20 cellular contexts compared by ENCODE assay signal in the genomic region with DNA sequence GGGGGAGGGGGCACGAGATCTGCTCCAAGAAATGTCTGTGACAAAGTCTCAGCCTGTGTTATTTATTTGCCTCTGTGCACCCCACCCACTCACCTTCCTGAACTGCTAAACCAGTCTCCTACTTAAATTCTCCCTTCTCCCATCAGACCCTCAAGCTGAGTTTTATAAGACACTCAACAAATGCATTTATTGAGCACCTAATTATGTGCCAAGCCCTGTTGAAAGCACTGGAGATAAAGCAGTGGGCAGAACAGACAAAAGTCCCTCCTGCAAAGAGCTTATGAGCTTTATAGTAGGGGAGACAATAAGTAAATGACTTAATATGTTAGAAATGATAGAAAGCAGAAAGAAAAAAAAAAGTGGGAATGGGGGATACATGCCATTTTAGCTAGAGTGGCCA. TPM values are rescaled to one million over a fixed set of nuclear protein-coding genes. Genes with fewer than 3 reads are reported as not detected.
DNase-seq lines count a peak whose midpoint lies in the region; ATAC-seq and TF ChIP-seq lines count a peak whose summit lies in the region.
"Had no signal": no experiment of that assay in that cellular context is flagged by ENCODE, and none has a peak within 500 bp of the region (broad histone marks: within the 10 kb centered on the region; RNA-seq: fewer than 3 reads in every experiment).

No MANE protein-coding gene starts in this region.

- no peaks in the 10 kb centered on the region for H3K27me3 Mint-ChIP-seq in activated naive CD4-positive, alpha-beta T cell treated with anti-CD3 and anti-CD28 coated beads, Interleukin-2, amount 50 U/mL, for 24 hours
- H3K27me3 Mint-ChIP-seq in activated T-helper 2 cell treated with anti-CD3 and anti-CD28 coated beads, Interferon-gamma antibody, Interleukin-2, Interleukin-4, amounts not matched to agents 10 μg/mL and 5 μg/mL and 100 μg/mL, durations not matched to agents 14 hours and 24 hours and 36 hours (ENCODE audit: low read depth) = peaks cover 3% of the 10 kb centered on the region
- H3K27me3 Mint-ChIP-seq in Calu3 (ENCODE audit: unreplicated experiment) = no peaks in the 10 kb centered on the region
- H3K27me3 Mint-ChIP-seq: CD4-positive, alpha-beta memory T cell had no signal

- H3K27ac Mint-ChIP-seq in activated naive CD4-positive, alpha-beta T cell treated with anti-CD3 and anti-CD28 coated beads, Interleukin-2, amount 50 U/mL, for 24 hours = peak overlapping the region; percentile 71
- H3K27ac Mint-ChIP-seq in activated naive CD4-positive, alpha-beta T cell treated with anti-CD3 and anti-CD28 coated beads, Interleukin-2, amount 50 U/mL, for 72 hours = no peak overlapping the region
- H3K27ac Mint-ChIP-seq in activated T-helper 2 cell treated with anti-CD3 and anti-CD28 coated beads, Interferon-gamma antibody, Interleukin-2, Interleukin-4, amounts not matched to agents 10 μg/mL and 5 μg/mL and 100 μg/mL, durations not matched to agents 14 hours and 24 hours and 36 hours = peak overlapping the region; percentile 35
- no peak overlapping the region for H3K27ac Mint-ChIP-seq in Calu3 (ENCODE audit: unreplicated experiment)

- H3F3A ChIP-seq in PC-3 (ENCODE audit: low read length, unreplicated experiment) = no peaks in the 10 kb centered on the region

- H3K4me3 Mint-ChIP-seq in activated naive CD4-positive, alpha-beta T cell treated with anti-CD3 and anti-CD28 coated beads, Interleukin-2, amount 50 U/mL, for 24 hours = no peak overlapping the region
- no peak overlapping the region for H3K4me3 Mint-ChIP-seq in activated T-helper 2 cell treated with anti-CD3 and anti-CD28 coated beads, Interferon-gamma antibody, Interleukin-2, Interleukin-4, amounts not matched to agents 10 μg/mL and 5 μg/mL and 100 μg/mL, durations not matched to agents 14 hours and 24 hours and 36 hours (ENCODE audit: low read depth)
- no peak overlapping the region for H3K4me3 Mint-ChIP-seq in Calu3 (ENCODE audit: low read depth, unreplicated experiment)

- H3K4me2 ChIP-seq in PC-3 (ENCODE audit: low read length) = no peak overlapping the region

- intact Hi-C loops in PC-3 (cut with micrococcal nuclease) = no loop called here
- intact Hi-C loops in activated T-helper 2 cell treated with anti-CD3 and anti-CD28 coated beads, Interferon-gamma antibody, Interleukin-2, Interleukin-4, amounts not matched to agents 10 μg/mL and 5 μg/mL and 100 μg/mL, durations not matched to agents 14 hours and 24 hours and 36 hours (cut with micrococcal nuclease) = no loop called here
- intact Hi-C loops in Calu3 (cut with micrococcal nuclease; ENCODE audit: unreplicated experiment) = no loop called here

- H3K27me3 ChIP-seq in PC-3 (ENCODE audit: low read length) = no peaks in the 10 kb centered on the region
- no peaks in the 10 kb centered on the region for H3K27me3 ChIP-seq in brain microvascular endothelial cell (replicated peaks)

- TF ChIP-seq CTCF in PC-3 (conservative IDR thresholded peaks at IDR 0.05; ENCODE audit: low read depth, low read length) = no peak
- TF ChIP-seq CTCF in Calu3 (IDR thresholded peaks at IDR 0.05; ENCODE audit: unreplicated experiment) = no peak
- no peak for TF ChIP-seq CTCF in brain microvascular endothelial cell (IDR thresholded peaks at IDR 0.05; ENCODE audit: low read depth, low read length, missing control alignments)

- no peak for ATAC-seq in activated naive CD4-positive, alpha-beta T cell treated with anti-CD3 and anti-CD28 coated beads, Interleukin-2, amount 50 U/mL, for 72 hours
- ATAC-seq in PC-3 = no peak
- no peak for ATAC-seq in GM21390 (IDR thresholded peaks at IDR 0.05; ENCODE audit: unreplicated experiment)
- ATAC-seq: GM12878 had no signal

- H2AFZ ChIP-seq in PC-3 (ENCODE audit: low read length) = no peak overlapping the region
- H2AFZ ChIP-seq: GM23248 had no signal

- H3K4me3 ChIP-seq in PC-3 (ENCODE audit: low read length) = no peak overlapping the region
- H3K4me3 ChIP-seq in brain microvascular endothelial cell (ENCODE audit: low read depth, low read length) = no peak overlapping the region
- H3K4me3 ChIP-seq: GM12878, GM23248, HAP-1 had no signal

- H3K9me3 Mint-ChIP-seq in activated naive CD4-positive, alpha-beta T cell treated with anti-CD3 and anti-CD28 coated beads, Interleukin-2, amount 50 U/mL, for 24 hours = no peaks in the 10 kb centered on the region
- H3K9me3 Mint-ChIP-seq in activated naive CD4-positive, alpha-beta T cell treated with anti-CD3 and anti-CD28 coated beads, Interleukin-2, amount 50 U/mL, for 72 hours = no peaks in the 10 kb centered on the region
- no peaks in the 10 kb centered on the region for H3K9me3 Mint-ChIP-seq in activated T-helper 2 cell treated with anti-CD3 and anti-CD28 coated beads, Interferon-gamma antibody, Interleukin-2, Interleukin-4, amounts not matched to agents 10 μg/mL and 5 μg/mL and 100 μg/mL, durations not matched to agents 14 hours and 24 hours and 36 hours
- no peaks in the 10 kb centered on the region for H3K9me3 Mint-ChIP-seq in Calu3 (ENCODE audit: low read depth, unreplicated experiment)
- H3K9me3 Mint-ChIP-seq: CD4-positive, alpha-beta memory T cell had no signal

- H4K20me1 ChIP-seq in PC-3 (ENCODE audit: low read length) = no peaks in the 10 kb centered on the region

- in situ Hi-C loops in brain microvascular endothelial cell (cut with HindIII; ENCODE audit: low pct_ligation_motif_present, low sequenced_read_pairs) = no loop called here

- BruUV-seq in PC-3 (replicated peaks; lab: Mats Ljungman, UMichigan) (TSS peak; percentile 7), Calu3 (replicated peaks; lab: Mats Ljungman, UMichigan) (no TSS peak)

- DNase-seq in activated naive CD4-positive, alpha-beta T cell treated with anti-CD3 and anti-CD28 coated beads, Interleukin-2, amount 50 U/mL, for 72 hours (ENCODE audit: low spot score in 2 of 2) = no peak
- DNase-seq in PC-3 = no peak
- DNase-seq in activated T-helper 2 cell treated with anti-CD3 and anti-CD28 coated beads, Interferon-gamma antibody, Interleukin-2, Interleukin-4, amounts not matched to agents 10 μg/mL and 5 μg/mL and 100 μg/mL, durations not matched to agents 14 hours and 24 hours and 36 hours (ENCODE audit: low spot score) = no peak
- no peak for DNase-seq in Calu3
- no peak for DNase-seq in brain microvascular endothelial cell
- DNase-seq: AML-193; CD4-positive, alpha-beta memory T cell; DMS 273 treated with DMSO at 0.1 percent for 48 hours; DMS53; DND-41; EL; GM23248 had no signal

- H3K4me1 ChIP-seq in PC-3 (ENCODE audit: insufficient read depth, low read length) = peaks cover 8% of the 10 kb centered on the region; the same call in 1 of the 2 replicates
- H3K4me1 ChIP-seq: HAP-1 had no signal

- no peaks in the 10 kb centered on the region for H3K36me3 Mint-ChIP-seq in activated naive CD4-positive, alpha-beta T cell treated with anti-CD3 and anti-CD28 coated beads, Interleukin-2, amount 50 U/mL, for 24 hours
- peaks cover 5 to 13% of the 10 kb centered on the region in 2 donors for H3K36me3 Mint-ChIP-seq in activated naive CD4-positive, alpha-beta T cell treated with anti-CD3 and anti-CD28 coated beads, Interleukin-2, amount 50 U/mL, for 72 hours
- peaks cover 3% of the 10 kb centered on the region for H3K36me3 Mint-ChIP-seq in activated T-helper 2 cell treated with anti-CD3 and anti-CD28 coated beads, Interferon-gamma antibody, Interleukin-2, Interleukin-4, amounts not matched to agents 10 μg/mL and 5 μg/mL and 100 μg/mL, durations not matched to agents 14 hours and 24 hours and 36 hours (ENCODE audit: low read depth)
- H3K36me3 Mint-ChIP-seq in Calu3 (ENCODE audit: insufficient read depth, unreplicated experiment) = peaks cover 23% of the 10 kb centered on the region

- no peaks in the 10 kb centered on the region for H3K9me3 ChIP-seq in PC-3 (ENCODE audit: low read length)
- H3K9me3 ChIP-seq: HAP-1 had no signal

- CTCF ChIA-PET in PC-3 (lab: Charles Lee) (no interaction called here), Calu3 (lab: Charles Lee) (interaction anchor here (1.4 kb wide), 2 partner anchors 10 to 12 kb away, joined by 3 to 5 read pairs; partner anchors contain the start of gene GGN)

- H3K4me1 Mint-ChIP-seq in activated naive CD4-positive, alpha-beta T cell treated with anti-CD3 and anti-CD28 coated beads, Interleukin-2, amount 50 U/mL, for 24 hours = peaks cover 31% of the 10 kb centered on the region
- peaks cover 19% of the 10 kb centered on the region for H3K4me1 Mint-ChIP-seq in activated T-helper 2 cell treated with anti-CD3 and anti-CD28 coated beads, Interferon-gamma antibody, Interleukin-2, Interleukin-4, amounts not matched to agents 10 μg/mL and 5 μg/mL and 100 μg/mL, durations not matched to agents 14 hours and 24 hours and 36 hours (ENCODE audit: low read depth)
- no peaks in the 10 kb centered on the region for H3K4me1 Mint-ChIP-seq in Calu3 (ENCODE audit: low read depth, unreplicated experiment)

- H3K36me3 ChIP-seq in PC-3 (ENCODE audit: low read depth, low read length) (no peaks in the 10 kb centered on the region), brain microvascular endothelial cell (replicated peaks) (peaks cover 4% of the 10 kb centered on the region)
- H3K36me3 ChIP-seq: HAP-1 had no signal

- H3K9me2 ChIP-seq in PC-3 (replicated peaks; ENCODE audit: low read length) = no peaks in the 10 kb centered on the region

- H3K79me2 ChIP-seq in PC-3 (ENCODE audit: low read length) = 0 out of 2 replicates have a peak, but pooled peaks cover 4% of the 10 kb centered on the region

- POLR2A ChIA-PET in PC-3 (lab: Charles Lee; ENCODE audit: unreplicated experiment) = no interaction called here

- H3K9ac ChIP-seq in PC-3 (ENCODE audit: low read length) = no peak overlapping the region
- H3K9ac ChIP-seq: GM23248 had no signal

- H3K27ac ChIP-seq in PC-3 (ENCODE audit: low read length) = no peak overlapping the region
- no peak overlapping the region for H3K27ac ChIP-seq in brain microvascular endothelial cell
- H3K27ac ChIP-seq: C4-2B, GM23248, HL-60 had no signal

RNA-seq across cellular contexts. Expression of gene FAM98C, which starts 3.4 kb away (rescaled TPM):
- total RNA-seq in activated naive CD4-positive, alpha-beta T cell treated with anti-CD3 and anti-CD28 coated beads, Interleukin-2, amount 50 U/mL, for 72 hours = 10 to 100 TPM; 28.4 to 33.1 TPM
- total RNA-seq in PC-3 (2014; rRNA removed) (23.5 and 53.6 TPM in 2 replicates), Calu3 (2022) (31.4 and 32.8 TPM in 2 replicates)
- 32.7 and 34.5 TPM in 2 replicates for total RNA-seq in activated T-helper 2 cell treated with anti-CD3 and anti-CD28 coated beads, Interferon-gamma antibody, Interleukin-2, Interleukin-4, amounts not matched to agents 10 μg/mL and 5 μg/mL and 100 μg/mL, durations not matched to agents 14 hours and 24 hours and 36 hours

RNA-seq across cellular contexts. Expression of gene SPRED3, which starts 11.0 kb away (rescaled TPM):
- total RNA-seq in activated naive CD4-positive, alpha-beta T cell treated with anti-CD3 and anti-CD28 coated beads, Interleukin-2, amount 50 U/mL, for 72 hours = 1 to 10 TPM; 3.5 to 6.7 TPM
- total RNA-seq in PC-3 (2014; rRNA removed) (3.1 and 4.1 TPM in 2 replicates), Calu3 (2022) (3.4 and 5.4 TPM in 2 replicates)
- total RNA-seq in activated T-helper 2 cell treated with anti-CD3 and anti-CD28 coated beads, Interferon-gamma antibody, Interleukin-2, Interleukin-4, amounts not matched to agents 10 μg/mL and 5 μg/mL and 100 μg/mL, durations not matched to agents 14 hours and 24 hours and 36 hours = 3.2 TPM in 2 replicates

RNA-seq across cellular contexts. Expression of gene GGN, which starts 11.7 kb away (rescaled TPM):
- total RNA-seq in activated naive CD4-positive, alpha-beta T cell treated with anti-CD3 and anti-CD28 coated beads, Interleukin-2, amount 50 U/mL, for 72 hours = 1 to 10 TPM in 1 of 2 donors, not detected in 1; 1.2 TPM
- total RNA-seq in PC-3 (2014; rRNA removed) (0.29 and 0.73 TPM in 2 replicates), Calu3 (2022) (0.40 and 0.64 TPM in 2 replicates)
- 0.71 TPM in 1 of 2 replicates, not detected in the other for total RNA-seq in activated T-helper 2 cell treated with anti-CD3 and anti-CD28 coated beads, Interferon-gamma antibody, Interleukin-2, Interleukin-4, amounts not matched to agents 10 μg/mL and 5 μg/mL and 100 μg/mL, durations not matched to agents 14 hours and 24 hours and 36 hours
- total RNA-seq: GM12878 had no signal

RNA-seq across cellular contexts. Expression of gene PSMD8, which starts 25.2 kb away (rescaled TPM):
- 100 to 1,000 TPM; 189 to 203 TPM for total RNA-seq in activated naive CD4-positive, alpha-beta T cell treated with anti-CD3 and anti-CD28 coated beads, Interleukin-2, amount 50 U/mL, for 72 hours
- total RNA-seq in PC-3 (2014; rRNA removed) (290 and 367 TPM in 2 replicates), Calu3 (2022) (226 and 233 TPM in 2 replicates)
- 286 and 299 TPM in 2 replicates for total RNA-seq in activated T-helper 2 cell treated with anti-CD3 and anti-CD28 coated beads, Interferon-gamma antibody, Interleukin-2, Interleukin-4, amounts not matched to agents 10 μg/mL and 5 μg/mL and 100 μg/mL, durations not matched to agents 14 hours and 24 hours and 36 hours

RNA-seq across cellular contexts. Expression of gene RASGRP4, which starts 26.5 kb away (rescaled TPM):
- 1 to 10 TPM; 2.3 to 8.3 TPM for total RNA-seq in activated naive CD4-positive, alpha-beta T cell treated with anti-CD3 and anti-CD28 coated beads, Interleukin-2, amount 50 U/mL, for 72 hours
- total RNA-seq in PC-3 (2014; rRNA removed) = not detected in 2 replicates
- 17.6 and 20.0 TPM in 2 replicates for total RNA-seq in activated T-helper 2 cell treated with anti-CD3 and anti-CD28 coated beads, Interferon-gamma antibody, Interleukin-2, Interleukin-4, amounts not matched to agents 10 μg/mL and 5 μg/mL and 100 μg/mL, durations not matched to agents 14 hours and 24 hours and 36 hours
- total RNA-seq in Calu3 (2022) = not detected in 2 replicates
- total RNA-seq: G401, GM23248, HT1080 had no signal

Comparison
In these comparisons a context has a peak if more than half of its experiments do, and no peak if none do; other contexts are left out.
1. H3K27ac Mint-ChIP-seq: peak in activated naive CD4-positive, alpha-beta T cell treated with anti-CD3 and anti-CD28 coated beads, Interleukin-2, amount 50 U/mL, for 24 hours (single experiment) and activated T-helper 2 cell treated with anti-CD3 and anti-CD28 coated beads, Interferon-gamma antibody, Interleukin-2, Interleukin-4, amounts not matched to agents 10 μg/mL and 5 μg/mL and 100 μg/mL, durations not matched to agents 14 hours and 24 hours and 36 hours (single experiment); none in activated naive CD4-positive, alpha-beta T cell treated with anti-CD3 and anti-CD28 coated beads, Interleukin-2, amount 50 U/mL, for 72 hours (0 of 2) and Calu3 (single experiment).